In genomic region chr6:30818426-30818841, GRCh38 we compare ENCODE assay signal across 11 cellular contexts.
A peak's percentile ranks its signal among the peaks of the same experiment; 100 is the strongest.
DNase-seq lines count a peak whose midpoint lies in the region; ATAC-seq and TF ChIP-seq lines count a peak whose summit lies in the region.
"Had no signal": no experiment of that assay in that cellular context is flagged by ENCODE, and none has a peak within 500 bp of the region (broad histone marks: within the 10 kb centered on the region; RNA-seq: fewer than 3 reads in every experiment).

No MANE protein-coding gene starts in this region.

- no peak overlapping the region for H3K4me2 ChIP-seq in mesenchymal stem cell (ENCODE audit: low read length, poor library complexity, severe bottlenecking)

- POLR2A ChIA-PET in AG04450 (lab: Yijun Ruan, JAX), result interaction anchor here (0.6 to 3.7 kb wide), 5 partner anchors 37 to 124 kb away, joined by 3 to 22 read pairs (median 6); partner anchors contain the start of genes FLOT1 and IER3

- H2BK120ac ChIP-seq in mesenchymal stem cell (ENCODE audit: low read depth, low read length), result peak overlapping the region; percentile 29

- H3K36me3 ChIP-seq in mesenchymal stem cell (ENCODE audit: control insufficient read depth in 1 of 2, insufficient read depth in 2 of 2, low read depth in 1 of 2, low read length in 2 of 2), result no peaks in the 10 kb centered on the region
- H3K36me3 ChIP-seq: left ventricle myocardium inferior had no signal

- no peak overlapping the region for H2AFZ ChIP-seq in mesenchymal stem cell (ENCODE audit: low read depth, low read length)

- ATAC-seq in GM18909 (IDR thresholded peaks at IDR 0.05; ENCODE audit: poor library complexity, unreplicated experiment), result no peak

- H3K14ac ChIP-seq in mesenchymal stem cell (ENCODE audit: low read length in 2 of 2), result no peak overlapping the region

- TF ChIP-seq CTCF in AG04450 (IDR thresholded peaks at IDR 0.05; ENCODE audit: low read depth, low read length), result no peak

- H3K4ac ChIP-seq in mesenchymal stem cell (ENCODE audit: low read depth in 1 of 2, low read length in 2 of 2), result no peak overlapping the region

- H4K91ac ChIP-seq in mesenchymal stem cell (ENCODE audit: low read length), result no peak overlapping the region

- CTCF ChIA-PET in AG04450 (lab: Charles Lee), result interaction anchor here (0.6 to 4.6 kb wide), 4 partner anchors 37 to 277 kb away, joined by 3 to 15 read pairs (median 8); partner anchors contain the start of gene VARS2

- peak; percentile 49 for DNase-seq in AG04450 (ENCODE audit: low read depth, low spot score)
- DNase-seq in HCEC 1CT, result peak; percentile 95
- peak; percentile 34 for DNase-seq in amniotic stem cell (lab: John Stamatoyannopoulos, UW)
- DNase-seq in mesenchymal stem cell, result peak; percentile 93
- DNase-seq in stimulated activated naive CD4-positive, alpha-beta T cell (lab: John Stamatoyannopoulos, UW), result no peak
- no peak for DNase-seq in NCI-H82 (lab: John Stamatoyannopoulos, UW)
- no peak for DNase-seq in NOMO-1 (lab: John Stamatoyannopoulos, UW; ENCODE audit: unreplicated experiment in 2 of 2)
- DNase-seq: aorta, left ventricle myocardium inferior, Right ventricle myocardium superior had no signal

- H3K27ac ChIP-seq in AG04450 (ENCODE audit: low read depth, low read length) (peak overlapping the region; percentile 88), mesenchymal stem cell (ENCODE audit: low read length, poor library complexity, severe bottlenecking) (peak overlapping the region; percentile 66)
- H3K27ac ChIP-seq: left ventricle myocardium inferior had no signal

- peak overlapping the region; percentile 80 for H3K9ac ChIP-seq in mesenchymal stem cell (ENCODE audit: low read length)

- H2AK5ac ChIP-seq in mesenchymal stem cell (ENCODE audit: low read length, severe bottlenecking), result no peak overlapping the region

- H2BK12ac ChIP-seq in mesenchymal stem cell (ENCODE audit: low read length in 2 of 2), result no peak overlapping the region

- H3K4me3 ChIP-seq in AG04450 (ENCODE audit: low read depth, low read length), result no peak overlapping the region
- no peak overlapping the region for H3K4me3 ChIP-seq in mesenchymal stem cell (ENCODE audit: insufficient read depth in 1 of 2, low read depth in 1 of 2, low read length in 2 of 2)
- H3K4me3 ChIP-seq: left ventricle myocardium inferior had no signal

- 3% methylated on average over 1 of the region's 3 CpGs for WGBS in mesenchymal stem cell

- H2BK15ac ChIP-seq in mesenchymal stem cell (ENCODE audit: low read depth, poor library complexity, severe bottlenecking), result no peak overlapping the region

- peak overlapping the region; percentile 23 for H2BK5ac ChIP-seq in mesenchymal stem cell (ENCODE audit: low read depth, low read length, poor library complexity, severe bottlenecking)

- H3K9me3 ChIP-seq in AG04450 (ENCODE audit: control insufficient read depth, insufficient read depth, low read length), result no peaks in the 10 kb centered on the region
- H3K9me3 ChIP-seq in mesenchymal stem cell (ENCODE audit: control insufficient read depth, low read length), result no peaks in the 10 kb centered on the region
- H3K9me3 ChIP-seq: left ventricle myocardium inferior had no signal

- H3K23ac ChIP-seq in mesenchymal stem cell (ENCODE audit: low read length in 2 of 2), result no peak overlapping the region

- H4K8ac ChIP-seq in mesenchymal stem cell (ENCODE audit: low read length), result no peak overlapping the region

- no peaks in the 10 kb centered on the region for H3K79me1 ChIP-seq in mesenchymal stem cell (replicated peaks; ENCODE audit: low read length, poor library complexity, severe bottlenecking)

- peak overlapping the region in 1 of 2 experiments; percentile 40 for H3K18ac ChIP-seq in mesenchymal stem cell (ENCODE audit: low read depth in 1 of 2, low read length in 2 of 2)

- peaks cover 11% of the 10 kb centered on the region for H3K4me1 ChIP-seq in mesenchymal stem cell (ENCODE audit: control insufficient read depth, insufficient read depth, low read depth, low read length)

- H3K27me3 ChIP-seq in AG04450 (ENCODE audit: control insufficient read depth, insufficient read depth, low read length) (no peaks in the 10 kb centered on the region), mesenchymal stem cell (ENCODE audit: control insufficient read depth in 1 of 2, insufficient read depth in 1 of 2, low read length in 2 of 2) (no peaks in the 10 kb centered on the region)

Comparison
In these comparisons a context has a peak if more than half of its experiments do, and no peak if none do; other contexts are left out.
1. DNase-seq: peak in AG04450 (single experiment), HCEC 1CT (single experiment), amniotic stem cell (single experiment) and mesenchymal stem cell (single experiment); none in stimulated activated naive CD4-positive, alpha-beta T cell (0 of 6), NCI-H82 (single experiment) and NOMO-1 (0 of 2).